8 cellular contexts compared by ENCODE assay signal in the genomic region with DNA sequence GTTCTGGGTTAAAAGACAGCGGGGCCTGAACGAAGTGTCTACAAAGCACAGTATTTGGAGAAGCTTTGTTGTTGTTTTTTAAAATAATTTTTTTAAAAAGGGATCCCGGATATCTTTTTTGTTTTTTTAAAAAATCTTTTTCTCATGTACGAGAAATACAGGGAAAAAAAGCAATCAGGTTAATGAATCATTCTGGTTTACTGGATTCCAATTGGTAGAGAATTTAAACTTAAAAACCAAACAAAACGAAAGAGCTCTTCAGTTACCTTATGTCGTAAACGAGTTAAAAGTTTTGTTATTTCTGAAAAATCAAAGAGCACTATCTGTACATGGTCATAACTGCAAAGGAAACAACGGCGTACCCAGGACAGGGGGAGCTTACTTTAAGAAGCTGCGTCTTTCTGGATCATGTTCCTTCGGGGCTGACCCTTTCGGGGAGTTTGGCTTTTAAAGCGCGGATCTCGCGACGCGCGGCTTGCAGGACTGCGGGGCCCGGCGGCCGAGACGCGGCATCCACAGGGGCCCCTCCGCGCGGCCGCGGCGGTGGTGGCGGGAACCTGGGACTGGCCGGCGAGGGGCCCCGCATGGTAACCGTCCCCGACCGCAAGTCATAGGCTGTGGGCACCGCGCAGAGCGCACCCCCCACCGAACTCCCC. TPM values are rescaled to one million over a fixed set of nuclear protein-coding genes. Genes with fewer than 3 reads are reported as not detected.
A peak's percentile ranks its signal among the peaks of the same experiment; 100 is the strongest.
DNase-seq lines count a peak whose midpoint lies in the region; ATAC-seq, FAIRE-seq and TF ChIP-seq lines count a peak whose summit lies in the region.

No MANE protein-coding gene starts in this region.

- no peak overlapping the region for H3K18ac ChIP-seq in H1 (ENCODE audit: extremely low read depth, low read length)

- no peak overlapping the region for H2BK12ac ChIP-seq in H1 (ENCODE audit: low read depth, low read length)

- H3K27me3 ChIP-seq in A673 (replicated peaks; ENCODE audit: insufficient read depth, low read depth, low read length, poor library complexity) (peaks cover 57% of the 10 kb centered on the region), GM06990 (replicated peaks; ENCODE audit: control insufficient read depth, insufficient read depth, low read length) (no peaks in the 10 kb centered on the region; the same call in none of the 2 replicates), Panc1 (ENCODE audit: control insufficient read depth, insufficient read depth, low read length) (peaks cover 41% of the 10 kb centered on the region), H1 (replicated peaks in 1 of 4; ENCODE audit: control insufficient read depth in 3 of 4, extremely low read depth in 1 of 4, insufficient read depth in 3 of 4, low read length in 3 of 4) (peaks cover 0 to 30% (median 16%) of the 10 kb centered on the region in 4 experiments; a peak in 6 of 7 replicates), transverse colon (peaks cover 37% of the 10 kb centered on the region)

- H3K36me3 ChIP-seq in A673 (ENCODE audit: insufficient read depth, low read length, poor library complexity, severe bottlenecking) (no peaks in the 10 kb centered on the region), GM06990 (ENCODE audit: control insufficient read depth, insufficient read depth, low read length) (no peaks in the 10 kb centered on the region), Panc1 (ENCODE audit: control insufficient read depth, insufficient read depth, low read length) (no peaks in the 10 kb centered on the region), H1 (ENCODE audit: control insufficient read depth in 2 of 4, insufficient read depth in 4 of 4, low read length in 3 of 4) (no peaks in the 10 kb centered on the region), transverse colon (no peaks in the 10 kb centered on the region)

- no TSS peak for BruUV-seq in A673 (replicated peaks; lab: Mats Ljungman, UMichigan)
- BruUV-seq in Panc1 (replicated peaks; lab: Mats Ljungman, UMichigan): no TSS peak

- H3K27me3 Mint-ChIP-seq in memory B cell: peaks cover 33% of the 10 kb centered on the region

- no peak overlapping the region for H3K27ac ChIP-seq in A673 (ENCODE audit: low read depth, low read length, poor library complexity, severe bottlenecking)
- H3K27ac ChIP-seq in Panc1 (ENCODE audit: low read length): no peak overlapping the region
- H3K27ac ChIP-seq in H1 (ENCODE audit: low read depth, low read length): no peak overlapping the region
- H3K27ac ChIP-seq in transverse colon: peak overlapping the region; percentile 59 to 85 (median 82)

- no peak for TF ChIP-seq EP300 in H1 (IDR thresholded peaks at IDR 0.05; ENCODE audit: borderline replicate concordance in 1 of 2, low read depth in 2 of 2, low read length in 2 of 2)
- TF ChIP-seq EP300 in transverse colon (IDR thresholded peaks at IDR 0.05; ENCODE audit: low read depth): no peak

- no peak overlapping the region for H2AK5ac ChIP-seq in H1 (ENCODE audit: low read depth, low read length)

- CTCF ChIA-PET in A673 (lab: Charles Lee): no interaction called here
- CTCF ChIA-PET in Panc1 (lab: Charles Lee): no interaction called here
- CTCF ChIA-PET in H1 (lab: Charles Lee; ENCODE audit: partially characterized antibody): interaction anchor here (0.8 to 1.5 kb wide), 5 partner anchors 16 to 86 kb away, joined by 3 to 4 read pairs (median 3); no protein-coding TSS in a partner anchor

- H3K56ac ChIP-seq in H1 (replicated peaks; ENCODE audit: insufficient read length, low read depth, low read length): peak overlapping the region; percentile 37

- H4K20me1 ChIP-seq in H1 (replicated peaks in 1 of 2; ENCODE audit: control insufficient read depth in 1 of 2, insufficient read depth in 2 of 2, low read length in 2 of 2): no peaks in the 10 kb centered on the region

- POLR2A ChIA-PET in A673 (lab: Charles Lee; ENCODE audit: low non-redundant PET): interaction anchor here (0.7 to 0.8 kb wide), 2 partner anchors 14 to 887 kb away, joined by 3 read pairs; no protein-coding TSS in a partner anchor
- POLR2A ChIA-PET in Panc1 (lab: Charles Lee): interaction anchor here (0.7 kb wide), 2 partner anchors 23 to 241 kb away, joined by 3 to 11 read pairs; no protein-coding TSS in a partner anchor
- POLR2A ChIA-PET in H1 (lab: Charles Lee; ENCODE audit: partially characterized antibody): interaction anchor here (0.7 to 1.2 kb wide), 5 partner anchors 11 to 1664 kb away, joined by 3 read pairs; no protein-coding TSS in a partner anchor

- H3K79me2 ChIP-seq in H1 (ENCODE audit: control insufficient read depth in 1 of 2, insufficient read depth in 2 of 2, low read length in 2 of 2): no peaks in the 10 kb centered on the region

- no peak overlapping the region for H2BK5ac ChIP-seq in H1 (ENCODE audit: low read depth, low read length)

- H4K91ac ChIP-seq in H1 (replicated peaks; ENCODE audit: insufficient read length, low read length): peak overlapping the region; percentile 70

- H3K23me2 ChIP-seq in H1 (ENCODE audit: low read depth, low read length): peaks cover 5% of the 10 kb centered on the region; the same call in 1 of the 2 replicates

- peak; percentile 57 for ATAC-seq in Panc1
- peak; percentile 38 for ATAC-seq in memory B cell (ENCODE audit: low read depth)
- ATAC-seq in GM19452 (IDR thresholded peaks at IDR 0.05; ENCODE audit: unreplicated experiment): no peak

- no peak for TF ChIP-seq RAD21 in H1 (IDR thresholded peaks at IDR 0.05 in 1 of 2, conservative IDR thresholded peaks at IDR 0.05 in 1 of 2; ENCODE audit: low read depth in 2 of 2, low read length in 2 of 2)

- no peak for TF ChIP-seq POLR2A in H1 (IDR thresholded peaks at IDR 0.05; ENCODE audit: control extremely low read depth in 1 of 2, low read depth in 2 of 2, low read length in 2 of 2)
- peak; percentile 17 for TF ChIP-seq POLR2A in transverse colon (IDR thresholded peaks at IDR 0.05)

- H3K4me1 Mint-ChIP-seq in memory B cell: peaks cover 3% of the 10 kb centered on the region

- DNase-seq in A673 (ENCODE audit: low spot score) (peak; percentile 44), GM06990 (ENCODE audit: extremely low read depth, insufficient read length) (no peak), Panc1 (ENCODE audit: low read depth, low spot score) (peak; percentile 4), H1 (ENCODE audit: low read depth in 1 of 2, low spot score in 2 of 2) (no peak), memory B cell (ENCODE audit: low spot score in 2 of 2) (peak; percentile 2 to 31), transverse colon (peak; percentile 28), NCI-H2107 (lab: John Stamatoyannopoulos, UW) (no peak)

- H3K4me1 ChIP-seq in A673 (ENCODE audit: insufficient read depth, low read length, poor library complexity, severe bottlenecking) (no peaks in the 10 kb centered on the region), Panc1 (ENCODE audit: control insufficient read depth, insufficient read depth, low read length) (no peaks in the 10 kb centered on the region), H1 (replicated peaks in 1 of 4; ENCODE audit: control insufficient read depth in 3 of 4, insufficient read depth in 4 of 4, low read length in 3 of 4) (no peaks in the 10 kb centered on the region), transverse colon (peaks cover 0 to 26% (median 3%) of the 10 kb centered on the region in 4 donors)

- peak overlapping the region; percentile 53 to 78 for H3K4me2 ChIP-seq in H1 (ENCODE audit: insufficient read depth in 1 of 2, low read depth in 2 of 2, low read length in 2 of 2)

- FAIRE-seq in H1 (lab: Jason Lieb, UNC): no peak

- no peak overlapping the region for H2BK20ac ChIP-seq in H1 (ENCODE audit: low read length)

- TF ChIP-seq CTCF in A673 (conservative IDR thresholded peaks at IDR 0.05; ENCODE audit: low read depth, low read length) (no peak), GM06990 (IDR thresholded peaks at IDR 0.05; ENCODE audit: insufficient read depth, low read length, poor library complexity, severe bottlenecking) (no peak), Panc1 (IDR thresholded peaks at IDR 0.05) (no peak), H1 (IDR thresholded peaks at IDR 0.05; ENCODE audit: control extremely low read depth in 1 of 3, insufficient read depth in 1 of 3, low read depth in 1 of 3, low read length in 3 of 3) (no peak), transverse colon (IDR thresholded peaks at IDR 0.05) (no peak)

- no peak overlapping the region for H4K5ac ChIP-seq in H1 (ENCODE audit: insufficient read length, low read depth, low read length)

- H3K27ac Mint-ChIP-seq in memory B cell: no peak overlapping the region

- H3K4me3 Mint-ChIP-seq in memory B cell: peak overlapping the region; percentile 80

- H3K14ac ChIP-seq in H1 (ENCODE audit: insufficient read length): no peak overlapping the region

- H3K4me3 ChIP-seq in A673 (ENCODE audit: low read depth, low read length, poor library complexity, severe bottlenecking) (peak overlapping the region; percentile 53), GM06990 (replicated peaks; ENCODE audit: low read depth, low read length) (peak overlapping the region; percentile 65), Panc1 (ENCODE audit: low read depth in 2 of 2, low read length in 2 of 2) (peak overlapping the region; percentile 53 to 58), H1 (ENCODE audit: extremely low read depth in 1 of 4, insufficient read depth in 2 of 4, low read depth in 3 of 4, low read length in 4 of 4) (peak overlapping the region; percentile 45 to 77 (median 60)), transverse colon (peak overlapping the region; percentile 63 to 87 (median 74))

- H3K9me3 Mint-ChIP-seq in memory B cell: no peaks in the 10 kb centered on the region

- 9% methylated on average over 42 of the region's 42 CpGs; no CpG with 5 or more reads in 1 of the 2 experiments for WGBS in H1 (ENCODE audit: extremely low coverage in 1 of 2, insufficient coverage in 1 of 2, insufficient read length in 1 of 2, insufficient replicate concordance in 2 of 2, low coverage in 1 of 2, low lambda C conversion rate in 2 of 2, missing lambda C conversion rate in 1 of 2), 2 experiments
- WGBS in transverse colon (ENCODE audit: low coverage in 1 of 2), 2 donors: 5 to 17% methylated on average over 10 to 42 of the region's 42 CpGs

- peak overlapping the region; percentile 54; the same call in 1 of the 2 replicates for H4K8ac ChIP-seq in H1 (ENCODE audit: extremely low read depth, insufficient read depth, low read length)

- no peak overlapping the region for H3K4ac ChIP-seq in H1 (replicated peaks; ENCODE audit: insufficient read length, low read depth, low read length)

- H3K23ac ChIP-seq in H1 (ENCODE audit: insufficient read length): no peak overlapping the region

- H3K9me3 ChIP-seq in A673 (ENCODE audit: low read depth, low read length, poor library complexity, severe bottlenecking) (no peaks in the 10 kb centered on the region), Panc1 (ENCODE audit: control insufficient read depth, insufficient read depth, low read depth, low read length) (no peaks in the 10 kb centered on the region), H1 (ENCODE audit: insufficient read depth in 2 of 2, low read depth in 1 of 2, low read length in 1 of 2) (no peaks in the 10 kb centered on the region), transverse colon (no peaks in the 10 kb centered on the region)

- no peaks in the 10 kb centered on the region for H3K36me3 Mint-ChIP-seq in memory B cell

- H2AFZ ChIP-seq in H1 (ENCODE audit: low read length): peak overlapping the region; percentile 71; the same call in 1 of the 2 replicates

- H3K79me1 ChIP-seq in H1 (ENCODE audit: low read depth, low read length): no peaks in the 10 kb centered on the region

- no peak overlapping the region for H2BK15ac ChIP-seq in H1 (ENCODE audit: low read length)

- H3K9ac ChIP-seq in H1 (replicated peaks in 1 of 4; ENCODE audit: extremely low read depth in 1 of 4, low read depth in 3 of 4, low read length in 3 of 4): peak overlapping the region in 1 of 4 experiments; percentile 74; a peak in 2 of 7 replicates

- in situ Hi-C loops in Panc1 (cut with HindIII; ENCODE audit: low pct_unique_long_range_greater_than_20kb, low sequenced_read_pairs) (no loop called here), transverse colon (cut with MboI; ENCODE audit: low pct_ligation_motif_present in 1 of 4, low pct_unique_long_range_greater_than_20kb in 1 of 4, low sequenced_read_pairs in 3 of 4) (no loop called here)

- intact Hi-C loops in A673 (cut with micrococcal nuclease; ENCODE audit: unreplicated experiment) (no loop called here), Panc1 (cut with micrococcal nuclease; ENCODE audit: unreplicated experiment) (no loop called here), transverse colon (cut with DNase I; ENCODE audit: low total_unique reads) (no loop called here)

- H2BK120ac ChIP-seq in H1 (replicated peaks; ENCODE audit: low read depth, low read length): no peak overlapping the region

RNA-seq across cellular contexts. Expression of a gene that starts 0.9 kb away (rescaled TPM):
- total RNA-seq in A673 (2021) (not detected in 2 replicates), Panc1 (2021; ENCODE audit: unreplicated experiment) (not detected), transverse colon (10 to 100 TPM in 2 of 4 donors, 1 to 10 TPM in 2; 7.4 to 20.5 (median 11.3) TPM)
- polyA plus RNA-seq in Panc1 (2012; ENCODE audit: insufficient read length): not detected
- 1.5 and 1.7 TPM in 2 replicates for total RNA-seq in H1 (2021; fragmentation: NEBNext Ultra II Directional; extraction: Animal tissue kit (Norgen Biotek cat#: 25700))
- polyA plus RNA-seq in H1 (2011; rRNA removed): 1.2 and 1.3 TPM in 2 replicates
- 1.1 TPM for polyA plus RNA-seq in H1 (2011; cell fraction: cytosol; rRNA removed)
- polyA plus RNA-seq in H1 (2011; cell fraction: nucleus; rRNA removed): 1.1 TPM
- 1.9 to 2.9 TPM (median 2.1 TPM) in 4 replicates for polyA plus RNA-seq in H1 (2012, experiment 1 of 2)
- 1.0 TPM for polyA plus RNA-seq in H1 (2012, experiment 2 of 2)
- 2.1 TPM for polyA plus RNA-seq in H1 (2013, experiment 1 of 2)
- polyA plus RNA-seq in H1 (2013, experiment 2 of 2): 2.7 TPM
- 0.60 and 1.3 TPM in 2 replicates for polyA minus RNA-seq in H1 (2011; rRNA and poly(A)+ RNA removed)
- polyA minus RNA-seq in H1 (2011; cell fraction: cytosol; rRNA and poly(A)+ RNA removed): not detected
- 2.1 TPM for polyA minus RNA-seq in H1 (2011; cell fraction: nucleus; rRNA and poly(A)+ RNA removed)

Comparison
In these comparisons a context has a peak if more than half of its experiments do, and no peak if none do; other contexts are left out.
1. DNase-seq: peak in A673 (single experiment), Panc1 (single experiment), memory B cell (2 of 2) and transverse colon (single experiment); none in GM06990 (single experiment), H1 (0 of 2) and NCI-H2107 (single experiment).
2. H3K27ac ChIP-seq: peak in transverse colon (4 of 4); none in A673 (single experiment), Panc1 (single experiment) and H1 (single experiment).
3. Peak in every context shown above with its lines, with median percentiles within 50 percentile points of each other: H3K4me3 ChIP-seq.